In the genomic region with DNA sequence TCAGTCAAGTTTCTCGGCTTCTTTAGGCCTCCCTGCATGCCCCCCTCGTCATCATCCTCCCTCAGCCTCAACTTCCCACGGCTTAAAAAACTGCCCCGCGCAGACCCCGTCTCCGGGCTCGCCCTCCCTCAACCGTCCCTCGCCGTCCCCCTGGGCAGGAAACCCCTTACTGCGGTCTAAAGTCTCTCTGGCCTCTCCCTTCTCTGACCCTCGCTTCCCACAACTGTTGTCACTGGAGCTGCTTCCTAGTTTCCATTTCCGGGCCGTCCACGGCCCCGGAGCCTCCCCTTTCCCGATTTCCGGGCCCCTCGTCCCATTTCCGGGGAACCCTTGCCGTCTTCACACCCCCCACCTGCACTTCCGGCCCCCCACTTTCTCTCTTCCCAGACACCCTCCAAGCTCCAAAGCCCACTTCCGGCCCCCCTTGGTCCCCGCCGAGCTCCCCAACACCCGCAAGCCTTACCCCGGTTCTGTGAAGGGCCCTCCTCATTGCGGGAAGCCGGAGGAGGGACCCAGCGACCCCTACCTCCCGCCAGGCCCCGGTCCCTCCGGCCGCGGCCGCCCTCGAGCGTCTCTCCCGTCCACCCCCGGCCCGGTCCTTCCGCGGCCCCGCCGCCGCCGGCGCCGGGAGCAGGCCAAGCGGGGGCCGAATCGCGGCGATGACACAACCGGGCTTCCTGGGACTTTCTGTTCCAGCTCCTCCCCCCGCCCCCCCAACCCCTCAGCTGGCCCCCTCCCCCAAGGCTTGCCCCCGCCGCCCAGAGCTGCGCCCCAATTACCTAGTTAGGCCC, we compare ENCODE assay signal across 8 cellular contexts. TPM values are rescaled to one million over a fixed set of nuclear protein-coding genes. Genes with fewer than 3 reads are reported as not detected.
DNase-seq lines count a peak whose midpoint lies in the region; ATAC-seq and TF ChIP-seq lines count a peak whose summit lies in the region.

No MANE protein-coding gene starts in this region.

- H2AFZ ChIP-seq in SK-N-SH (ENCODE audit: low read depth): peak overlapping the region; percentile 97; the same call in 1 of the 2 replicates

- no peak for TF ChIP-seq RAD21 in SK-N-SH (IDR thresholded peaks at IDR 0.05; ENCODE audit: low read length)

- H3K9ac ChIP-seq in SK-N-SH (peak overlapping the region; percentile 96), adipocyte (ENCODE audit: low read length) (peak overlapping the region; percentile 95)

- H4K20me1 ChIP-seq in SK-N-SH (ENCODE audit: insufficient read depth): peaks cover 43% of the 10 kb centered on the region

- H3K9me3 ChIP-seq in SK-N-SH (no peaks in the 10 kb centered on the region), adipocyte (ENCODE audit: control insufficient read depth, low read length) (no peaks in the 10 kb centered on the region)

- TF ChIP-seq CTCF in SK-N-SH (IDR thresholded peaks at IDR 0.05): no peak

- CTCF ChIA-PET in SK-N-SH (lab: Yijun Ruan, JAX): interaction anchor here (1.0 to 2.1 kb wide), 6 partner anchors 10 to 146 kb away, joined by 3 to 11 read pairs (median 4); no protein-coding TSS in a partner anchor

- H3K36me3 ChIP-seq in SK-N-SH (replicated peaks in 1 of 2; ENCODE audit: control insufficient read depth in 1 of 2, insufficient read depth in 2 of 2, low read length in 1 of 2) (peaks cover 18% of the 10 kb centered on the region in 2 experiments), adipocyte (ENCODE audit: control insufficient read depth, insufficient read depth, low read length, severe bottlenecking) (peaks cover 23% of the 10 kb centered on the region), urinary bladder (ENCODE audit: insufficient read depth) (no peaks in the 10 kb centered on the region)

- peak overlapping the region; percentile 68 for H3K4me2 ChIP-seq in SK-N-SH

- WGBS in SK-N-SH (ENCODE audit: low lambda C conversion rate): 1% methylated on average over 29 of the region's 60 CpGs
- under 1% methylated on average over 60 of the region's 60 CpGs for WGBS in urinary bladder

- no peak; a peak in 1 of 4 replicates for TF ChIP-seq EP300 in SK-N-SH (IDR thresholded peaks at IDR 0.05; ENCODE audit: borderline replicate concordance in 1 of 2, low read depth in 1 of 2, low read length in 1 of 2)

- H3K4me3 ChIP-seq in SK-N-SH (ENCODE audit: low read depth in 2 of 2, low read length in 1 of 2): peak overlapping the region; percentile 96 to 98
- peak overlapping the region; percentile 97 for H3K4me3 ChIP-seq in adipocyte (ENCODE audit: low read length)
- H3K4me3 ChIP-seq in urinary bladder (ENCODE audit: low read depth, low read length): peak overlapping the region; percentile 93

- H3K27ac ChIP-seq in SK-N-SH (ENCODE audit: low read depth in 2 of 2, low read length in 1 of 2): peak overlapping the region; percentile 97 to 99
- H3K27ac ChIP-seq in urinary bladder (ENCODE audit: low read depth): peak overlapping the region; percentile 96

- POLR2A ChIA-PET in SK-N-SH (lab: Yijun Ruan, JAX): interaction anchor here (0.7 to 1.5 kb wide), 6 partner anchors 10 to 146 kb away, joined by 3 to 11 read pairs (median 4); no protein-coding TSS in a partner anchor

- intact Hi-C loops in left cardiac atrium (cut with DNase I): loop anchor here (5.0 to 10.0 kb wide), 2 partner anchors 119 to 126 kb away; no protein-coding TSS in a partner anchor
- intact Hi-C loops in posterior vena cava (cut with DNase I): no loop called here

- DNase-seq in DMS79 treated with DMSO at 0.1 percent for 48 hours (lab: John Stamatoyannopoulos, UW): peak; percentile 41
- peak; percentile 60 for DNase-seq in HuH-7 (ENCODE audit: low spot score)
- peak; percentile 79 for DNase-seq in SK-N-SH
- peak; percentile 85 for DNase-seq in adipocyte (ENCODE audit: low read depth)
- DNase-seq in left cardiac atrium: peak; percentile 82
- DNase-seq in posterior vena cava (ENCODE audit: low spot score): peak; percentile 92

- H3K27me3 ChIP-seq in SK-N-SH (ENCODE audit: insufficient read depth) (no peaks in the 10 kb centered on the region), adipocyte (replicated peaks; ENCODE audit: control insufficient read depth, insufficient read depth, low read length) (no peaks in the 10 kb centered on the region)

- H3K79me2 ChIP-seq in SK-N-SH (ENCODE audit: insufficient read depth): peaks cover 79% of the 10 kb centered on the region

- peaks cover 6 to 7% of the 10 kb centered on the region in 2 experiments; a peak in 3 of 4 replicates for H3K4me1 ChIP-seq in SK-N-SH (ENCODE audit: control insufficient read depth in 1 of 2, insufficient read depth in 2 of 2, low read depth in 1 of 2, low read length in 1 of 2)
- peaks cover 14% of the 10 kb centered on the region for H3K4me1 ChIP-seq in adipocyte (ENCODE audit: control insufficient read depth, insufficient read depth, low read length)
- H3K4me1 ChIP-seq in urinary bladder (ENCODE audit: insufficient read depth): no peaks in the 10 kb centered on the region

- no peaks in the 10 kb centered on the region for H3K9me2 ChIP-seq in SK-N-SH

- ATAC-seq in GM21528 (IDR thresholded peaks at IDR 0.05; ENCODE audit: low FRiP score, unreplicated experiment) (peak; percentile 23), left cardiac atrium (peak; percentile 57 to 65)

- H3F3A ChIP-seq in SK-N-SH (replicated peaks; ENCODE audit: insufficient read depth): peaks cover 21% of the 10 kb centered on the region

TF ChIP-seq in SK-N-SH, 30 proteins besides CTCF, POLR2A, EP300 and RAD21 (continues in another document):
- TF ChIP-seq CHD2 (IDR thresholded peaks at IDR 0.05; ENCODE audit: low read length, partially characterized antibody): no peak
- TF ChIP-seq, protein P1, sequence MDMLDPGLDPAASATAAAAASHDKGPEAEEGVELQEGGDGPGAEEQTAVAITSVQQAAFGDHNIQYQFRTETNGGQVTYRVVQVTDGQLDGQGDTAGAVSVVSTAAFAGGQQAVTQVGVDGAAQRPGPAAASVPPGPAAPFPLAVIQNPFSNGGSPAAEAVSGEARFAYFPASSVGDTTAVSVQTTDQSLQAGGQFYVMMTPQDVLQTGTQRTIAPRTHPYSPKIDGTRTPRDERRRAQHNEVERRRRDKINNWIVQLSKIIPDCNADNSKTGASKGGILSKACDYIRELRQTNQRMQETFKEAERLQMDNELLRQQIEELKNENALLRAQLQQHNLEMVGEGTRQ (IDR thresholded peaks at IDR 0.05; ENCODE audit: borderline replicate concordance, low read depth, low read length): no peak
- TF ChIP-seq MXI1 (IDR thresholded peaks at IDR 0.05; ENCODE audit: low read depth, low read length): peak; percentile 81
- TF ChIP-seq TCF12 (IDR thresholded peaks at IDR 0.05): no peak
- TF ChIP-seq ELF1 (IDR thresholded peaks at IDR 0.05): peak; percentile 80
- TF ChIP-seq FOXM1 (IDR thresholded peaks at IDR 0.05; ENCODE audit: low read depth): no peak
- no peak for TF ChIP-seq RXRA (IDR thresholded peaks at IDR 0.05; ENCODE audit: borderline replicate concordance, low read depth)
- peak; percentile 90 for TF ChIP-seq GABPA (IDR thresholded peaks at IDR 0.05; ENCODE audit: low read depth)
- TF ChIP-seq RCOR1 (IDR thresholded peaks at IDR 0.05; ENCODE audit: low read length): peak; percentile 11; the same call in 1 of the 2 replicates
- TF ChIP-seq, protein P2, sequence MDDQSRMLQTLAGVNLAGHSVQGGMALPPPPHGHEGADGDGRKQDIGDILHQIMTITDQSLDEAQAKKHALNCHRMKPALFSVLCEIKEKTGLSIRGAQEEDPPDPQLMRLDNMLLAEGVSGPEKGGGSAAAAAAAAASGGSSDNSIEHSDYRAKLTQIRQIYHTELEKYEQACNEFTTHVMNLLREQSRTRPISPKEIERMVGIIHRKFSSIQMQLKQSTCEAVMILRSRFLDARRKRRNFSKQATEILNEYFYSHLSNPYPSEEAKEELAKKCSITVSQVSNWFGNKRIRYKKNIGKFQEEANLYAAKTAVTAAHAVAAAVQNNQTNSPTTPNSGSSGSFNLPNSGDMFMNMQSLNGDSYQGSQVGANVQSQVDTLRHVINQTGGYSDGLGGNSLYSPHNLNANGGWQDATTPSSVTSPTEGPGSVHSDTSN (IDR thresholded peaks at IDR 0.05): no peak
- TF ChIP-seq, protein P3, sequence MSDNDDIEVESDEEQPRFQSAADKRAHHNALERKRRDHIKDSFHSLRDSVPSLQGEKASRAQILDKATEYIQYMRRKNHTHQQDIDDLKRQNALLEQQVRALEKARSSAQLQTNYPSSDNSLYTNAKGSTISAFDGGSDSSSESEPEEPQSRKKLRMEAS (IDR thresholded peaks at IDR 0.05; ENCODE audit: low read depth): peak; percentile 69; the same call in 1 of the 2 replicates
- TF ChIP-seq TEAD4 (IDR thresholded peaks at IDR 0.05; ENCODE audit: borderline replicate concordance, insufficient read depth): 0 out of 2 replicates have a peak, but pooled peaks have one; percentile 7
- 0 out of 2 replicates have a peak, but pooled peaks have one; percentile 50 for TF ChIP-seq POLR2AphosphoS5 (IDR thresholded peaks at IDR 0.05; ENCODE audit: low read depth, low read length)
- TF ChIP-seq MEF2A (IDR thresholded peaks at IDR 0.05; ENCODE audit: borderline replicate concordance, low read depth): 0 out of 2 replicates have a peak, but pooled peaks have one; percentile 4

RNA-seq across cellular contexts. Expression of a gene that starts 0.5 kb away (rescaled TPM):
- polyA plus RNA-seq in SK-N-SH (2012; rRNA removed): 30.3 and 47.5 TPM in 2 replicates
- polyA plus RNA-seq in SK-N-SH (2012; cell fraction: cytosol; rRNA removed): 33.4 and 36.6 TPM in 2 replicates
- polyA plus RNA-seq in SK-N-SH (2012; cell fraction: nucleus; rRNA removed): 45.5 and 95.4 TPM in 2 replicates
- 100 to 1,000 TPM; 166 to 200 TPM for total RNA-seq in left cardiac atrium
- total RNA-seq in posterior vena cava: 100 to 1,000 TPM; 194 to 200 TPM
- total RNA-seq in urinary bladder: 274 TPM
- polyA plus RNA-seq in urinary bladder: 49.2 TPM

RNA-seq across cellular contexts. Expression of a gene that starts 1.0 kb away (rescaled TPM):
- polyA plus RNA-seq in SK-N-SH (2012; rRNA removed) (3.9 and 5.7 TPM in 2 replicates), urinary bladder (2.3 TPM)
- polyA plus RNA-seq in SK-N-SH (2012; cell fraction: cytosol; rRNA removed): 5.2 and 5.5 TPM in 2 replicates
- polyA plus RNA-seq in SK-N-SH (2012; cell fraction: nucleus; rRNA removed): 2.5 and 4.4 TPM in 2 replicates
- total RNA-seq in left cardiac atrium (1 to 10 TPM; 1.4 to 1.6 TPM), posterior vena cava (1 to 10 TPM; 2.2 to 2.6 TPM), urinary bladder (3.2 TPM)

Comparison
In these comparisons a context has a peak if more than half of its experiments do, and no peak if none do; other contexts are left out.
1. Peak in every context shown above with its lines: DNase-seq, ATAC-seq, H3K4me3 ChIP-seq and H3K27ac ChIP-seq.
2. DNase-seq: peak in every context shown above with its lines; median percentile 92 in posterior vena cava; 85 in adipocyte; 82 in left cardiac atrium; 79 in SK-N-SH; 60 in HuH-7; 41 in DMS79 treated with DMSO at 0.1 percent for 48 hours.
3. intact Hi-C loops: an anchor here in left cardiac atrium (5.0 to 10.0 kb wide); none called in posterior vena cava.